In the genomic region with DNA sequence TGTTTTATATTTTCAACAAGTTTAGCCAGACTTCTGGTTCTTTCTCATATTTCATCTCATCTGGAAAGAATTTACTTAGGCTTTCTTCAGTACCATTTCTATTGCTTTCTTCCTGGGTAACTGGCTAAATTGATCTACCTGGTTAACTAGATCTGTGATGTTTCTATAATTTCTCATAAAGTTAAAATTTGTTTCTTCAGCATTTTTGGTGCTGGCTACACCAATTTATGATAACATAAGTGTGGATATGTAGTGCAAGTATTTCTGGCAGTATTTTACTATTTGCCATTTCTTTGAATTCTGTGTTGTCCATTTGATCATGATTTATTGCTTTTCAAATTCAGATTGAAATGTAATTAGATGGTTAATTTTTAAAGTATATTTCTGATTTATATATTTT, we compare ENCODE assay signal across 18 cellular contexts.
"Had no signal": no experiment of that assay in that cellular context is flagged by ENCODE, and none has a peak within 500 bp of the region (broad histone marks: within the 10 kb centered on the region; RNA-seq: fewer than 3 reads in every experiment).

No MANE protein-coding gene starts in this region.

- ATAC-seq: esophagus mucosa, left cardiac atrium, lower lobe of right lung, right cardiac atrium had no signal

- H3K27ac Mint-ChIP-seq: activated T-helper 1 cell treated with anti-CD3 and anti-CD28 coated beads, Interleukin-12 subunit alpha, Interleukin-12 subunit beta, Interleukin-2, Interleukin-4 antibody, amounts not matched to agents 30 ng/mL and 10 ng/mL and 1 ng/mL, durations not matched to agents 14 hours and 24 hours and 36 hours; progenitor cell of endocrine pancreas had no signal

- DNase-seq: activated CD4-positive, CD25-positive, alpha-beta regulatory T cell treated with anti-CD3 and anti-CD28 coated beads, Interleukin-2, amount 50 U/mL, for 72 hours; activated CD8-positive, alpha-beta memory T cell treated with anti-CD3 and anti-CD28 coated beads, Interleukin-2, amount 50 U/mL, for 4 hours; activated naive CD4-positive, alpha-beta T cell treated with anti-CD3 and anti-CD28 coated beads, Interleukin-2, amount 50 U/mL, for 16 hours; dorsolateral prefrontal cortex; left cardiac atrium; lower lobe of right lung; naive B cell; right cardiac atrium; spleen had no signal

- H3K36me3 ChIP-seq: ascending aorta, lower lobe of right lung, neutrophil had no signal

- H3K4me3 Mint-ChIP-seq: activated CD8-positive, alpha-beta T cell treated with anti-CD3 and anti-CD28 coated beads for 36 hours; activated T-helper 1 cell treated with anti-CD3 and anti-CD28 coated beads, Interleukin-12 subunit alpha, Interleukin-12 subunit beta, Interleukin-2, Interleukin-4 antibody, amounts not matched to agents 30 ng/mL and 10 ng/mL and 1 ng/mL, durations not matched to agents 14 hours and 24 hours and 36 hours; stimulated activated memory B cell treated with anti-CD40 and anti-IgM and Interleukin-4, amounts not matched to agents 10 μg/mL and 1 μg/mL and 100 μg/mL, for 72 hours had no signal

- H3K9me3 ChIP-seq: ascending aorta, lower lobe of right lung, neutrophil, spleen, tibial nerve, vagina had no signal

- H3K27me3 Mint-ChIP-seq: activated CD8-positive, alpha-beta T cell treated with anti-CD3 and anti-CD28 coated beads for 36 hours; naive B cell; progenitor cell of endocrine pancreas; stimulated activated memory B cell treated with anti-CD40 and anti-IgM and Interleukin-4, amounts not matched to agents 10 μg/mL and 1 μg/mL and 100 μg/mL, for 72 hours had no signal

- H3K9me3 Mint-ChIP-seq: activated CD8-positive, alpha-beta T cell treated with anti-CD3 and anti-CD28 coated beads for 36 hours; activated T-helper 1 cell treated with anti-CD3 and anti-CD28 coated beads, Interleukin-12 subunit alpha, Interleukin-12 subunit beta, Interleukin-2, Interleukin-4 antibody, amounts not matched to agents 30 ng/mL and 10 ng/mL and 1 ng/mL, durations not matched to agents 14 hours and 24 hours and 36 hours; naive B cell; stimulated activated memory B cell treated with anti-CD40 and anti-IgM and Interleukin-4, amounts not matched to agents 10 μg/mL and 1 μg/mL and 100 μg/mL, for 72 hours had no signal

- H3K27me3 ChIP-seq: ascending aorta, dorsolateral prefrontal cortex, neutrophil, spleen, tibial nerve, vagina had no signal

- H3K4me3 ChIP-seq: ascending aorta, dorsolateral prefrontal cortex, lower lobe of right lung, spleen, tibial nerve, vagina had no signal

- H3K27ac ChIP-seq: ascending aorta, lower lobe of right lung, neutrophil, tibial nerve, vagina had no signal

- H3K36me3 Mint-ChIP-seq: naive B cell had no signal
